12 cellular contexts compared by ENCODE assay signal in the genomic region with DNA sequence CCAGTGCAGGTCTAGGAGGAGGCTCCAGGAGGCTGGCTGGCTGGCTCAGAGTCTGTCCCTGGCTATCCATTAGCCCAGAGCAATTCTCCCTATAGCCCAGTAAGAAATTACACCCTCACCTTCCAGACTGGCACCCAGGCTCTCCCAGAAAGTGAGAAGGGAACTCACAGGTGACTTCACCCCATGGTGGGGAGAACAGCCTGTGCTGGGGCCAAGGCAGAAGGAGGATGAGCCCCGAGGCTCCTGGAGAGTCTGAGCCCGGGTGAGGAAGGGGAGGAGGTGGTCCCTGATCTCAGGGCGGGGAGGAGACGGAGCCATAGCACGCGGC. TPM values are rescaled to one million over a fixed set of nuclear protein-coding genes. Genes with fewer than 3 reads are reported as not detected.
DNase-seq lines count a peak whose midpoint lies in the region; TF ChIP-seq lines count a peak whose summit lies in the region.
"Not testable (repeated sequence)": the region's sequence is repeated elsewhere in the genome, so short reads cannot be mapped to it uniquely, and the experiment has no call there.
"Had no signal": no experiment of that assay in that cellular context is flagged by ENCODE, and none has a peak within 500 bp of the region (broad histone marks: within the 10 kb centered on the region; RNA-seq: fewer than 3 reads in every experiment).

No MANE protein-coding gene starts in this region.

- 17% methylated on average over 4 of the region's 6 CpGs for WGBS in hepatocyte (ENCODE audit: low lambda C conversion rate, missing lambda C conversion rate)
- WGBS in mesodermal cell (ENCODE audit: insufficient coverage in 2 of 2), 2 experiments = no CpG with 5 or more reads among the region's 6 CpGs

- peak overlapping the region; percentile 74 for H3K4me3 ChIP-seq in GM12865 (ENCODE audit: low read depth, low read length)
- H3K4me3 ChIP-seq in Peyer's patch = peak overlapping the region; percentile 43 to 66 (median 54)
- H3K4me3 ChIP-seq in effector memory CD4-positive, alpha-beta T cell (ENCODE audit: insufficient read depth, low read depth, low read length, poor library complexity, severe bottlenecking) = peak overlapping the region; percentile 87
- H3K4me3 ChIP-seq in hepatocyte = not testable (repeated sequence)
- H3K4me3 ChIP-seq in mesodermal cell (ENCODE audit: extremely low read depth, insufficient read depth, low read length, poor library complexity, severe bottlenecking) = peak overlapping the region; percentile 28
- peak overlapping the region; percentile 52 for H3K4me3 ChIP-seq in skeletal muscle cell (ENCODE audit: low read depth, low read length)
- H3K4me3 ChIP-seq in vagina = peak overlapping the region; percentile 63 to 82

- not testable (repeated sequence) for DNase-seq in GM12865 (ENCODE audit: low read depth); Peyer's patch; effector memory CD4-positive, alpha-beta T cell; hepatocyte (ENCODE audit: low spot score); skeletal muscle cell (ENCODE audit: low read depth); vagina (ENCODE audit: extremely low spot score in 2 of 2)

- not testable (repeated sequence) for H3K9me3 Mint-ChIP-seq in activated naive CD4-positive, alpha-beta T cell treated with anti-CD3 and anti-CD28 coated beads, Interleukin-2, amount 50 U/mL, for 24 hours

- H3K4me1 ChIP-seq in Peyer's patch (peaks cover 0 to 50% (median 20%) of the 10 kb centered on the region in 4 donors), hepatocyte (ENCODE audit: insufficient read depth) (peaks cover 47% of the 10 kb centered on the region), mesodermal cell (ENCODE audit: control insufficient read depth, insufficient read depth, low read length, poor library complexity, severe bottlenecking) (peaks cover 32% of the 10 kb centered on the region), vagina (peaks cover 46% of the 10 kb centered on the region)
- H3K4me1 ChIP-seq in effector memory CD4-positive, alpha-beta T cell (ENCODE audit: control insufficient read depth, insufficient read depth, low read length, poor library complexity, severe bottlenecking) = peaks cover 29% of the 10 kb centered on the region

- H4K20me1 ChIP-seq in hepatocyte (ENCODE audit: insufficient read depth, poor library complexity, severe bottlenecking) = not testable (repeated sequence)

- peak in 1 of 2 donors; percentile 35 for TF ChIP-seq POLR2A in Peyer's patch (IDR thresholded peaks at IDR 0.05)
- TF ChIP-seq POLR2A in vagina (IDR thresholded peaks at IDR 0.05) = not testable (repeated sequence)

- H3K27ac Mint-ChIP-seq in activated naive CD4-positive, alpha-beta T cell treated with anti-CD3 and anti-CD28 coated beads, Interleukin-2, amount 50 U/mL, for 24 hours = peak overlapping the region; percentile 99

- not testable (repeated sequence) for H2AFZ ChIP-seq in hepatocyte

- H3K9me2 ChIP-seq in hepatocyte (replicated peaks; ENCODE audit: insufficient read depth) = not testable (repeated sequence)

- H3K27me3 ChIP-seq in Peyer's patch; effector memory CD4-positive, alpha-beta T cell (replicated peaks; ENCODE audit: control insufficient read depth, insufficient read depth, low read length, poor library complexity, severe bottlenecking); vagina: not testable (repeated sequence)
- H3K27me3 ChIP-seq in hepatocyte = peaks cover 14% of the 10 kb centered on the region

- peaks cover 37% of the 10 kb centered on the region for H3K4me1 Mint-ChIP-seq in activated naive CD4-positive, alpha-beta T cell treated with anti-CD3 and anti-CD28 coated beads, Interleukin-2, amount 50 U/mL, for 24 hours

- not testable (repeated sequence) for H3K9me3 ChIP-seq in Peyer's patch; effector memory CD4-positive, alpha-beta T cell (ENCODE audit: control insufficient read depth, low read length); hepatocyte (ENCODE audit: low read depth); mesodermal cell (ENCODE audit: control insufficient read depth, low read length); vagina

- peak overlapping the region; percentile 94 for H3K4me3 Mint-ChIP-seq in activated naive CD4-positive, alpha-beta T cell treated with anti-CD3 and anti-CD28 coated beads, Interleukin-2, amount 50 U/mL, for 24 hours

- intact Hi-C loops in vagina (cut with DNase I) = not testable (repeated sequence)

- not testable (repeated sequence) for H3K36me3 ChIP-seq in Peyer's patch; effector memory CD4-positive, alpha-beta T cell (ENCODE audit: control insufficient read depth, insufficient read depth, low read length); hepatocyte (replicated peaks; ENCODE audit: insufficient read depth, low read depth); mesodermal cell (ENCODE audit: control insufficient read depth, insufficient read depth, low read length); vagina

- not testable (repeated sequence) for H3K27me3 Mint-ChIP-seq in activated naive CD4-positive, alpha-beta T cell treated with anti-CD3 and anti-CD28 coated beads, Interleukin-2, amount 50 U/mL, for 24 hours

- H3K36me3 Mint-ChIP-seq in activated naive CD4-positive, alpha-beta T cell treated with anti-CD3 and anti-CD28 coated beads, Interleukin-2, amount 50 U/mL, for 24 hours = peaks cover 11% of the 10 kb centered on the region

- peak overlapping the region; percentile 84 for H3K4me2 ChIP-seq in hepatocyte

- H3K27ac ChIP-seq in Peyer's patch = peak overlapping the region; percentile 83 to 94 (median 90)
- peak overlapping the region; percentile 77 for H3K27ac ChIP-seq in effector memory CD4-positive, alpha-beta T cell (ENCODE audit: insufficient read depth, low read length, poor library complexity, severe bottlenecking)
- H3K27ac ChIP-seq in hepatocyte = peak overlapping the region; percentile 89
- not testable (repeated sequence) for H3K27ac ChIP-seq in mesodermal cell (ENCODE audit: low read depth, low read length, severe bottlenecking)
- H3K27ac ChIP-seq in vagina = peak overlapping the region; percentile 97

- H3K79me2 ChIP-seq in hepatocyte = peaks cover 30% of the 10 kb centered on the region

- TF ChIP-seq CTCF in GM12865 (IDR thresholded peaks at IDR 0.05; ENCODE audit: insufficient read depth, low read depth, low read length, missing control alignments); Peyer's patch (IDR thresholded peaks at IDR 0.05); hepatocyte (IDR thresholded peaks at IDR 0.05; ENCODE audit: poor library complexity); vagina (IDR thresholded peaks at IDR 0.05): not testable (repeated sequence)

RNA-seq across cellular contexts. Expression of a gene that starts 0.7 kb away (rescaled TPM):
- total RNA-seq in Peyer's patch = 100 to 1,000 TPM in 2 of 4 donors, 10 to 100 TPM in 2; 45.9 to 141 (median 89.6) TPM
- total RNA-seq in hepatocyte = 98.0 and 98.9 TPM in 2 replicates
- 159 and 201 TPM in 2 replicates for polyA plus RNA-seq in hepatocyte
- 94.2 TPM for polyA plus RNA-seq in mesodermal cell (2013, experiment 1 of 2)
- polyA plus RNA-seq in mesodermal cell (2013, experiment 2 of 2) = 72.8 TPM
- 379 TPM for total RNA-seq in vagina

RNA-seq across cellular contexts. Expression of a gene that starts 6.1 kb away (rescaled TPM):
- total RNA-seq in Peyer's patch (100 to 1,000 TPM in 1 of 4 donors, 10 to 100 TPM in 3; 30.6 to 200 (median 84.7) TPM), hepatocyte (166 and 182 TPM in 2 replicates), vagina (908 TPM)
- 2,035 and 2,121 TPM in 2 replicates for polyA plus RNA-seq in hepatocyte
- 311 TPM for polyA plus RNA-seq in mesodermal cell (2013, experiment 1 of 2)
- 240 TPM for polyA plus RNA-seq in mesodermal cell (2013, experiment 2 of 2)
- polyA plus RNA-seq: neural cell had no signal

RNA-seq across cellular contexts. Expression of a gene that starts 6.9 kb away (rescaled TPM):
- 10 to 100 TPM; 15.6 to 98.2 (median 46.0) TPM for total RNA-seq in Peyer's patch
- 59.2 and 74.6 TPM in 2 replicates for total RNA-seq in hepatocyte
- polyA plus RNA-seq in hepatocyte = 504 and 535 TPM in 2 replicates
- polyA plus RNA-seq in mesodermal cell (2013, experiment 1 of 2) = 207 TPM
- 159 TPM for polyA plus RNA-seq in mesodermal cell (2013, experiment 2 of 2)
- total RNA-seq in vagina = 780 TPM
- polyA plus RNA-seq: neural cell had no signal

RNA-seq across cellular contexts. Expression of a gene that starts 15.2 kb away (rescaled TPM):
- total RNA-seq in Peyer's patch (not detected), hepatocyte (not detected in 2 replicates), vagina (not detected)
- 0.36 TPM in 1 of 2 replicates, not detected in the other for polyA plus RNA-seq in hepatocyte
- polyA plus RNA-seq in mesodermal cell (2013, experiment 1 of 2) = not detected
- polyA plus RNA-seq in mesodermal cell (2013, experiment 2 of 2) = not detected
- total RNA-seq: cerebellum, glomerular endothelial cell, SJCRH30 had no signal
- polyA plus RNA-seq: neural cell had no signal

RNA-seq across cellular contexts. Expression of a gene that starts 25.6 kb away (rescaled TPM):
- total RNA-seq in Peyer's patch (100 to 1,000 TPM in 3 of 4 donors, 10 to 100 TPM in 1; 94.2 to 385 (median 317) TPM), hepatocyte (12.0 and 19.2 TPM in 2 replicates), vagina (46.7 TPM)
- 27.9 and 44.0 TPM in 2 replicates for polyA plus RNA-seq in hepatocyte
- polyA plus RNA-seq in mesodermal cell (2013, experiment 1 of 2) = 50.3 TPM
- 38.8 TPM for polyA plus RNA-seq in mesodermal cell (2013, experiment 2 of 2)
